In genomic region chr3:120469440-120470415, GRCh38 we compare ENCODE assay signal across 14 cellular contexts. TPM values are rescaled to one million over a fixed set of nuclear protein-coding genes. Genes with fewer than 3 reads are reported as not detected.
DNase-seq lines count a peak whose midpoint lies in the region; ATAC-seq, FAIRE-seq and TF ChIP-seq lines count a peak whose summit lies in the region.
"Had no signal": no experiment of that assay in that cellular context is flagged by ENCODE, and none has a peak within 500 bp of the region (broad histone marks: within the 10 kb centered on the region; RNA-seq: fewer than 3 reads in every experiment).

No MANE protein-coding gene starts in this region.

- no peaks in the 10 kb centered on the region for H3K27me3 ChIP-seq in heart left ventricle
- no peaks in the 10 kb centered on the region for H3K27me3 ChIP-seq in rectal smooth muscle tissue (ENCODE audit: control insufficient read depth, insufficient read depth, low read length)
- H3K27me3 ChIP-seq in stomach: no peaks in the 10 kb centered on the region
- H3K27me3 ChIP-seq in CD8-positive, alpha-beta memory T cell (ENCODE audit: insufficient read depth, low read length, poor library complexity, severe bottlenecking): no peaks in the 10 kb centered on the region

- DNase-seq in G401 (ENCODE audit: low spot score) (peak; percentile 29), heart left ventricle (peak in 2 of 5 donors; percentile 28 to 43), stomach (no peak), frontal cortex (ENCODE audit: low spot score in 2 of 2) (no peak)
- no peak for DNase-seq in CD8-positive, alpha-beta memory T cell
- DNase-seq: activated T-cell treated with anti-CD3 and anti-CD28 coated beads, Interleukin-2, amount 50 U/mL, for 48 hours; DMS 273 treated with DMSO at 0.1 percent for 48 hours; immature natural killer cell; NCI-H2171 treated with DMSO at 0.1 percent for 48 hours; T-helper 17 cell had no signal

- WGBS in heart left ventricle, 4 donors: 67 to 71% (median 67%) methylated on average over 7 of the region's 7 CpGs
- 70 to 77% (median 77%) methylated on average over 7 of the region's 7 CpGs for WGBS in stomach, 5 donors

- H3K9me3 ChIP-seq in heart left ventricle: peaks cover 0 to 4% (median 0%) of the 10 kb centered on the region in 12 donors
- H3K9me3 ChIP-seq in stomach: no peaks in the 10 kb centered on the region
- no peaks in the 10 kb centered on the region for H3K9me3 ChIP-seq in CD8-positive, alpha-beta memory T cell (ENCODE audit: low read length)

- H3K27ac Mint-ChIP-seq in CD8-positive, alpha-beta memory T cell: no peak overlapping the region
- H3K27ac Mint-ChIP-seq: immature natural killer cell, T-helper 17 cell had no signal

- no peaks in the 10 kb centered on the region for H3K4me1 Mint-ChIP-seq in CD8-positive, alpha-beta memory T cell
- H3K4me1 Mint-ChIP-seq: immature natural killer cell, T-helper 17 cell had no signal

- no peak overlapping the region for H3K4me3 ChIP-seq in heart left ventricle
- no peak overlapping the region for H3K4me3 ChIP-seq in rectal smooth muscle tissue (ENCODE audit: low read length)
- no peak overlapping the region for H3K4me3 ChIP-seq in stomach
- no peak overlapping the region for H3K4me3 ChIP-seq in CD8-positive, alpha-beta memory T cell (ENCODE audit: low read length)
- H3K4me3 ChIP-seq: coronary artery had no signal

- H3K27ac ChIP-seq in heart left ventricle (peak overlapping the region in 9 of 12 donors; percentile 9 to 76 (median 65)), rectal smooth muscle tissue (ENCODE audit: low read depth, low read length) (peak overlapping the region; percentile 68), stomach (no peak overlapping the region)
- no peak overlapping the region for H3K27ac ChIP-seq in CD8-positive, alpha-beta memory T cell (ENCODE audit: low read depth, low read length)
- H3K27ac ChIP-seq: coronary artery had no signal

- ATAC-seq in SK-N-SH treated with all-trans-retinoic acid at 6 μM for 48 hours (no peak), heart left ventricle (peak in 3 of 4 donors; percentile 35 to 73 (median 44)), GM19328 (IDR thresholded peaks at IDR 0.05; ENCODE audit: unreplicated experiment) (no peak)
- ATAC-seq: T-helper 17 cell had no signal

- TF ChIP-seq CTCF in heart left ventricle (IDR thresholded peaks at IDR 0.05) (no peak), stomach (IDR thresholded peaks at IDR 0.05) (no peak)

- peaks cover 7 to 47% of the 10 kb centered on the region in 2 donors for H3K27me3 Mint-ChIP-seq in CD8-positive, alpha-beta memory T cell

- no peak for FAIRE-seq in frontal cortex (lab: Jason Lieb, UNC)

- H3K4me1 ChIP-seq in heart left ventricle (peaks cover 0 to 26% (median 9%) of the 10 kb centered on the region in 12 donors), rectal smooth muscle tissue (ENCODE audit: control insufficient read depth, insufficient read depth, low read length) (peaks cover 16% of the 10 kb centered on the region), stomach (peaks cover 0 to 6% (median 3%) of the 10 kb centered on the region in 4 donors)
- H3K4me1 ChIP-seq in CD8-positive, alpha-beta memory T cell (ENCODE audit: insufficient read depth, low read length): no peaks in the 10 kb centered on the region

- no peak for TF ChIP-seq EP300 in stomach (IDR thresholded peaks at IDR 0.05)

- H3K9ac ChIP-seq in rectal smooth muscle tissue (ENCODE audit: low read length): no peak overlapping the region

- intact Hi-C loops in heart left ventricle (cut with DNase I): loop anchor here in 1 of 10 donors (5.0 kb wide), 1 partner anchor 83 kb away; no protein-coding TSS in a partner anchor
- intact Hi-C loops in stomach (cut with DNase I; ENCODE audit: low total_unique reads): no loop called here

- no peaks in the 10 kb centered on the region for H3K36me3 ChIP-seq in heart left ventricle
- no peaks in the 10 kb centered on the region for H3K36me3 ChIP-seq in rectal smooth muscle tissue (ENCODE audit: control insufficient read depth, insufficient read depth, low read length)
- no peaks in the 10 kb centered on the region for H3K36me3 ChIP-seq in stomach
- H3K36me3 ChIP-seq in CD8-positive, alpha-beta memory T cell (ENCODE audit: insufficient read depth, low read length): no peaks in the 10 kb centered on the region

- H3K4me3 Mint-ChIP-seq in CD8-positive, alpha-beta memory T cell: no peak overlapping the region
- H3K4me3 Mint-ChIP-seq: immature natural killer cell, T-helper 17 cell had no signal

- in situ Hi-C loops in G401 (cut with HindIII; ENCODE audit: low sequenced_read_pairs): no loop called here

- no peaks in the 10 kb centered on the region for H3K9me3 Mint-ChIP-seq in CD8-positive, alpha-beta memory T cell

- POLR2A ChIA-PET in CD8-positive, alpha-beta memory T cell (lab: Charles Lee): no interaction called here

- CTCF ChIA-PET in CD8-positive, alpha-beta memory T cell (lab: Charles Lee): no interaction called here

- H3K36me3 Mint-ChIP-seq in CD8-positive, alpha-beta memory T cell: no peaks in the 10 kb centered on the region
- H3K36me3 Mint-ChIP-seq: immature natural killer cell had no signal

- TF ChIP-seq POLR2A in heart left ventricle (IDR thresholded peaks at IDR 0.05): no peak
- TF ChIP-seq POLR2A in stomach (IDR thresholded peaks at IDR 0.05): no peak

TF ChIP-seq in SK-N-SH treated with all-trans-retinoic acid at 6 μM for 48 hours, 23 proteins besides CTCF, POLR2A, EP300 and RAD21 (continues in another document):
- TF ChIP-seq TCF4 (CRISPR knock-in tag; IDR thresholded peaks at IDR 0.05; ENCODE audit: borderline replicate concordance) (no peak), RARB (CRISPR knock-in tag; IDR thresholded peaks at IDR 0.05) (no peak), POU6F1 (CRISPR knock-in tag; IDR thresholded peaks at IDR 0.05; ENCODE audit: borderline replicate concordance, low read depth) (0 out of 2 replicates have a peak, but pooled peaks have one; percentile 61), ZNF70 (CRISPR knock-in tag; IDR thresholded peaks at IDR 0.05) (no peak), CSDC2 (CRISPR knock-in tag; IDR thresholded peaks at IDR 0.05) (peak; percentile 99), ZNF565 (CRISPR knock-in tag; conservative IDR thresholded peaks at IDR 0.05; ENCODE audit: low read depth) (peak; percentile 92), PATZ1 (CRISPR knock-in tag; IDR thresholded peaks at IDR 0.05; ENCODE audit: borderline replicate concordance) (peak; percentile 78; the same call in 1 of the 2 replicates), ZFP3 (CRISPR knock-in tag; IDR thresholded peaks at IDR 0.05) (peak; percentile 87)

RNA-seq across cellular contexts. Expression of gene FSTL1, which starts 18.9 kb away (rescaled TPM):
- 117 and 179 TPM in 2 replicates for total RNA-seq in G401 (2014; rRNA removed; shearing (Covaris generic))
- total RNA-seq in heart left ventricle (100 to 1,000 TPM; 138 to 667 (median 220) TPM), stomach (100 to 1,000 TPM in 4 of 5 donors, 10 to 100 TPM in 1; 89.2 to 946 (median 117) TPM), frontal cortex (32.2 TPM)
- polyA plus RNA-seq in heart left ventricle (100 to 1,000 TPM in 1 of 2 donors, 10 to 100 TPM in 1; 43.8 to 146 TPM), stomach (10 to 100 TPM; 14.2 to 20.4 (median 15.8) TPM)
- total RNA-seq in CD8-positive, alpha-beta memory T cell: under 1 TPM; 0.09 to 0.53 TPM
- not detected for polyA plus RNA-seq in CD8-positive, alpha-beta memory T cell

Comparison
In these comparisons a context has a peak if more than half of its experiments do, and no peak if none do; other contexts are left out.
1. ATAC-seq: peak in heart left ventricle (3 of 4); none in SK-N-SH treated with all-trans-retinoic acid at 6 μM for 48 hours (single experiment) and GM19328 (single experiment).
2. H3K27ac ChIP-seq: peak in heart left ventricle (9 of 12) and rectal smooth muscle tissue (single experiment); none in stomach (0 of 5) and CD8-positive, alpha-beta memory T cell (single experiment).
3. RNA of gene FSTL1, which starts 18.9 kb away (total RNA-seq): 138 to 667 TPM in heart left ventricle, 117 to 179 TPM in G401, 89.2 to 946 TPM in stomach and 32.2 TPM in frontal cortex (single experiment); 0.09 to 0.53 TPM in CD8-positive, alpha-beta memory T cell; every median in the first group is over 10 times any median in the second.